8 cellular contexts compared by ENCODE assay signal in genomic region chr1:206684003-206684402, GRCh38. TPM values are rescaled to one million over a fixed set of nuclear protein-coding genes. Genes with fewer than 3 reads are reported as not detected.
DNase-seq lines count a peak whose midpoint lies in the region; ATAC-seq and TF ChIP-seq lines count a peak whose summit lies in the region.

No MANE protein-coding gene starts in this region.

- no peak overlapping the region; a peak in 1 of 4 replicates for H4K8ac ChIP-seq in IMR-90 (ENCODE audit: low read depth in 2 of 2, low read length in 2 of 2)
- H4K8ac ChIP-seq in trophoblast cell (ENCODE audit: low read depth, low read length): no peak overlapping the region

- peaks cover 34% of the 10 kb centered on the region for H4K20me1 ChIP-seq in IMR-90 (ENCODE audit: insufficient read depth, low read length)

- H3K79me1 ChIP-seq in IMR-90 (ENCODE audit: low read depth in 1 of 2, low read length in 2 of 2) (peaks cover 0 to 28% of the 10 kb centered on the region in 2 experiments; a peak in 2 of 4 replicates), trophoblast cell (ENCODE audit: low read length) (peaks cover 6% of the 10 kb centered on the region)

- H3K18ac ChIP-seq in IMR-90 (ENCODE audit: low read depth, low read length) (no peak overlapping the region), trophoblast cell (ENCODE audit: low read length) (no peak overlapping the region)

- no peak overlapping the region for H2BK20ac ChIP-seq in IMR-90 (ENCODE audit: low read depth, low read length)

- H2AK5ac ChIP-seq in IMR-90 (ENCODE audit: low read depth, low read length) (peak overlapping the region; percentile 40; the same call in 1 of the 2 replicates), trophoblast cell (ENCODE audit: low read length) (no peak overlapping the region)

- WGBS in IMR-90 (ENCODE audit: extremely low coverage in 2 of 2, insufficient read length in 1 of 2), 2 experiments: no CpG with 5 or more reads among the region's 8 CpGs
- no CpG with 5 or more reads among the region's 8 CpGs for WGBS in trophoblast cell (ENCODE audit: extremely low coverage, insufficient coverage, insufficient read length)

- H3K27me3 Mint-ChIP-seq in natural killer cell (ENCODE audit: low read depth in 2 of 2) (no peaks in the 10 kb centered on the region), CD14-positive monocyte (ENCODE audit: low read depth in 3 of 3) (peaks cover 2 to 7% (median 2%) of the 10 kb centered on the region in 3 donors)

- no peak for DNase-seq in BJ (ENCODE audit: low read depth)
- DNase-seq in IMR-90: no peak
- DNase-seq in dorsolateral prefrontal cortex: no peak
- no peak for DNase-seq in natural killer cell
- DNase-seq in SHP77 (lab: John Stamatoyannopoulos, UW): no peak
- DNase-seq in trophoblast cell: no peak
- DNase-seq in NCI-H82 (lab: John Stamatoyannopoulos, UW): no peak
- DNase-seq in CD14-positive monocyte (ENCODE audit: low spot score): no peak

- CTCF ChIA-PET in BJ (lab: Yijun Ruan, JAX): interaction anchor here (2.7 kb wide), 1 partner anchor 20 kb away, joined by 14 read pairs; no protein-coding TSS in a partner anchor
- CTCF ChIA-PET in IMR-90 (lab: Yijun Ruan, JAX): no interaction called here

- H2BK15ac ChIP-seq in IMR-90 (ENCODE audit: low read depth, low read length): no peak overlapping the region; the same call in 2 of the 3 replicates

- peaks cover 13% of the 10 kb centered on the region for H3K4me1 ChIP-seq in IMR-90 (ENCODE audit: control insufficient read depth, insufficient read depth, low read length)
- peaks cover 6 to 15% of the 10 kb centered on the region in 2 experiments for H3K4me1 ChIP-seq in trophoblast cell (ENCODE audit: control insufficient read depth in 1 of 2, insufficient read depth in 2 of 2, low read length in 2 of 2)

- H2BK12ac ChIP-seq in trophoblast cell (ENCODE audit: low read length): no peak overlapping the region

- peaks cover 13% of the 10 kb centered on the region for H3K79me2 ChIP-seq in trophoblast cell (ENCODE audit: control insufficient read depth, insufficient read depth, low read length, poor library complexity)

- intact Hi-C loops in IMR-90 (cut with micrococcal nuclease): no loop called here
- intact Hi-C loops in dorsolateral prefrontal cortex (cut with DNase I): no loop called here
- intact Hi-C loops in natural killer cell (cut with micrococcal nuclease): loop anchor here (2.0 kb wide), 1 partner anchor 31 kb away; no protein-coding TSS in a partner anchor
- intact Hi-C loops in CD14-positive monocyte (cut with micrococcal nuclease): no loop called here

- peak overlapping the region; percentile 54 to 74 for H3K27ac Mint-ChIP-seq in natural killer cell
- peak overlapping the region in 3 of 7 donors; percentile 30 to 86 (median 41) for H3K27ac Mint-ChIP-seq in CD14-positive monocyte

- H3K56ac ChIP-seq in IMR-90 (ENCODE audit: extremely low read depth, insufficient read depth, low read length): no peak overlapping the region

- H3K27ac ChIP-seq in IMR-90 (ENCODE audit: insufficient read depth, low read length) (no peak overlapping the region), dorsolateral prefrontal cortex (peak overlapping the region in 2 of 59 donors; percentile 84 to 85), trophoblast cell (ENCODE audit: low read depth, low read length) (no peak overlapping the region)

- no peak overlapping the region for H4K5ac ChIP-seq in IMR-90 (ENCODE audit: low read depth, low read length)

- H3K14ac ChIP-seq in IMR-90 (replicated peaks; ENCODE audit: low read depth, low read length): no peak overlapping the region
- H3K14ac ChIP-seq in trophoblast cell (ENCODE audit: low read length): no peak overlapping the region

- no peak for TF ChIP-seq POLR2A in IMR-90 (IDR thresholded peaks at IDR 0.05; ENCODE audit: low read depth, low read length)

- H3K36me3 ChIP-seq in BJ (ENCODE audit: control insufficient read depth, insufficient read depth, low read length) (no peaks in the 10 kb centered on the region), IMR-90 (ENCODE audit: control insufficient read depth, insufficient read depth, low read length) (no peaks in the 10 kb centered on the region), trophoblast cell (ENCODE audit: control insufficient read depth in 1 of 2, insufficient read depth in 2 of 2, low read length in 2 of 2) (no peaks in the 10 kb centered on the region)

- peak overlapping the region; percentile 70; the same call in 1 of the 2 replicates for H3K23ac ChIP-seq in IMR-90 (ENCODE audit: low read depth, low read length)
- no peak overlapping the region for H3K23ac ChIP-seq in trophoblast cell (ENCODE audit: low read length)

- in situ Hi-C loops in IMR-90 (cut with MboI; ENCODE audit: low sequenced_read_pairs): no loop called here

- H3K9me3 Mint-ChIP-seq in natural killer cell (no peaks in the 10 kb centered on the region), CD14-positive monocyte (peaks cover 0 to 2% (median 0%) of the 10 kb centered on the region in 7 donors)

- ATAC-seq in IMR-90 (ENCODE audit: low read depth) (no peak), natural killer cell (no peak)

- dilution Hi-C loops in IMR-90 (cut with HindIII; ENCODE audit: low sequenced_read_pairs, unreplicated experiment): no loop called here

- H3K9ac ChIP-seq in IMR-90 (ENCODE audit: low read depth, low read length) (no peak overlapping the region), trophoblast cell (ENCODE audit: low read length) (no peak overlapping the region)

- H3K4me3 ChIP-seq in BJ (ENCODE audit: low read depth, low read length) (peak overlapping the region; percentile 81; the same call in 1 of the 2 replicates), IMR-90 (ENCODE audit: insufficient read depth, low read depth, low read length) (peak overlapping the region; percentile 96; the same call in 1 of the 2 replicates), dorsolateral prefrontal cortex (peak overlapping the region; percentile 29 to 84 (median 74)), trophoblast cell (ENCODE audit: low read depth, low read length) (no peak overlapping the region)

- H4K91ac ChIP-seq in IMR-90 (ENCODE audit: insufficient read depth, low read depth, low read length) (no peak overlapping the region), trophoblast cell (ENCODE audit: low read depth, low read length) (no peak overlapping the region)

- H3K36me3 Mint-ChIP-seq in natural killer cell (no peaks in the 10 kb centered on the region), CD14-positive monocyte (peaks cover 8 to 13% of the 10 kb centered on the region in 2 donors)

- H2BK5ac ChIP-seq in IMR-90 (ENCODE audit: low read depth, low read length, poor library complexity, severe bottlenecking) (no peak overlapping the region), trophoblast cell (ENCODE audit: low read depth, low read length, poor library complexity) (no peak overlapping the region)

- no peak for TF ChIP-seq CTCF in BJ (IDR thresholded peaks at IDR 0.05; ENCODE audit: insufficient read depth, low read depth, low read length)
- no peak for TF ChIP-seq CTCF in IMR-90 (conservative IDR thresholded peaks at IDR 0.05; ENCODE audit: low read depth, low read length)
- TF ChIP-seq CTCF in dorsolateral prefrontal cortex (IDR thresholded peaks at IDR 0.05 in 54 of 56, conservative IDR thresholded peaks at IDR 0.05 in 2 of 56; ENCODE audit: low read depth in 1 of 56, partially characterized antibody in 56 of 56): no peak
- no peak for TF ChIP-seq CTCF in natural killer cell (IDR thresholded peaks at IDR 0.05)
- no peak for TF ChIP-seq CTCF in CD14-positive monocyte (IDR thresholded peaks at IDR 0.05)

- POLR2A ChIA-PET in BJ (lab: Charles Lee): interaction anchor here (1.0 kb wide), 1 partner anchor 21 kb away, joined by 3 read pairs; no protein-coding TSS in a partner anchor
- POLR2A ChIA-PET in IMR-90 (lab: Charles Lee; ENCODE audit: unreplicated experiment): interaction anchor here (0.6 kb wide), 1 partner anchor 500 kb away, joined by 5 read pairs; no protein-coding TSS in a partner anchor

- TF ChIP-seq RAD21 in IMR-90 (IDR thresholded peaks at IDR 0.05; ENCODE audit: low read length): no peak

- H3K27me3 ChIP-seq in BJ (ENCODE audit: control insufficient read depth, insufficient read depth, low read length) (peaks cover 2% of the 10 kb centered on the region; the same call in 1 of the 2 replicates), IMR-90 (ENCODE audit: control insufficient read depth, insufficient read depth, low read length) (no peaks in the 10 kb centered on the region; the same call in 1 of the 2 replicates), dorsolateral prefrontal cortex (peaks cover 0 to 6% (median 0%) of the 10 kb centered on the region in 45 donors), trophoblast cell (ENCODE audit: insufficient read depth, low read length) (peaks cover 4% of the 10 kb centered on the region)

- no peak overlapping the region for H2BK120ac ChIP-seq in IMR-90 (ENCODE audit: low read depth, low read length)
- no peak overlapping the region for H2BK120ac ChIP-seq in trophoblast cell (ENCODE audit: insufficient read depth, low read length, poor library complexity)

- H3K4me3 Mint-ChIP-seq in natural killer cell (peak overlapping the region; percentile 80), CD14-positive monocyte (peak overlapping the region in 1 of 2 donors; percentile 83)

- H3K4me1 Mint-ChIP-seq in natural killer cell (peaks cover 27 to 43% of the 10 kb centered on the region in 2 donors), CD14-positive monocyte (peaks cover 58% of the 10 kb centered on the region)

- H3K4me2 ChIP-seq in IMR-90 (ENCODE audit: low read depth, low read length): no peak overlapping the region; the same call in 1 of the 2 replicates
- H3K4me2 ChIP-seq in trophoblast cell (ENCODE audit: low read length): no peak overlapping the region

- peaks cover 12% of the 10 kb centered on the region; the same call in 1 of the 2 replicates for H3K9me1 ChIP-seq in IMR-90 (ENCODE audit: insufficient read depth, low read length)

- H3K9me3 ChIP-seq in IMR-90 (ENCODE audit: control insufficient read depth, insufficient read depth, low read length): no peaks in the 10 kb centered on the region
- H3K9me3 ChIP-seq in trophoblast cell (ENCODE audit: insufficient read depth, low read depth, low read length): no peaks in the 10 kb centered on the region

- no peak overlapping the region for H4K12ac ChIP-seq in trophoblast cell (ENCODE audit: low read depth, low read length)

- H2AK9ac ChIP-seq in IMR-90 (replicated peaks; ENCODE audit: low read depth, low read length, poor library complexity): no peak overlapping the region

- no TSS peak for BruUV-seq in IMR-90 (replicated peaks; lab: Mats Ljungman, UMichigan)

- no peak overlapping the region for H3K4ac ChIP-seq in IMR-90 (ENCODE audit: low read depth, low read length)
- H3K4ac ChIP-seq in trophoblast cell (ENCODE audit: low read depth, low read length): no peak overlapping the region

- H2AFZ ChIP-seq in IMR-90 (replicated peaks; ENCODE audit: low read length, poor library complexity) (no peak overlapping the region), trophoblast cell (ENCODE audit: insufficient read depth, low read length, poor library complexity) (no peak overlapping the region)

RNA-seq across cellular contexts. Expression of gene MAPKAPK2, which starts 0.7 kb away (rescaled TPM):
- polyA plus RNA-seq in BJ (2011; rRNA removed): 65.6 and 80.1 TPM in 2 replicates
- 54.4 and 63.8 TPM in 2 replicates for polyA minus RNA-seq in BJ (2011; rRNA and poly(A)+ RNA removed)
- 50.8 and 56.5 TPM in 2 replicates for total RNA-seq in IMR-90 (2012; rRNA removed)
- 60.7 and 66.4 TPM in 2 replicates for polyA plus RNA-seq in IMR-90 (2012; rRNA removed)
- 42.3 and 56.1 TPM in 2 replicates for polyA plus RNA-seq in IMR-90 (2012; cell fraction: cytosol; rRNA removed)
- 86.1 and 91.5 TPM in 2 replicates for polyA plus RNA-seq in IMR-90 (2012; cell fraction: nucleus; rRNA removed; ENCODE audit: low replicate concordance)
- 10 to 100 TPM; 15.8 to 65.6 (median 28.3) TPM for total RNA-seq in dorsolateral prefrontal cortex
- total RNA-seq in natural killer cell: 100 to 1,000 TPM; 137 to 197 (median 178) TPM
- polyA plus RNA-seq in trophoblast cell (2013): 41.7 and 41.9 TPM in 2 replicates
- polyA plus RNA-seq in CD14-positive monocyte: 1 to 10 TPM; 1.6 to 2.2 TPM

RNA-seq across cellular contexts. Expression of gene DYRK3, which starts 48.7 kb away (rescaled TPM):
- polyA plus RNA-seq in BJ (2011; rRNA removed) (7.4 and 10.8 TPM in 2 replicates), IMR-90 (2012; rRNA removed) (4.6 and 5.5 TPM in 2 replicates), CD14-positive monocyte (not detected)
- 7.1 and 8.2 TPM in 2 replicates for polyA minus RNA-seq in BJ (2011; rRNA and poly(A)+ RNA removed)
- total RNA-seq in IMR-90 (2012; rRNA removed) (21.1 and 22.0 TPM in 2 replicates), dorsolateral prefrontal cortex (10 to 100 TPM in 3 of 120 experiments, 1 to 10 TPM in 117; 2.4 to 12.2 (median 5.3) TPM), natural killer cell (under 1 TPM; 0.16 to 0.66 (median 0.43) TPM)
- 2.2 and 3.2 TPM in 2 replicates for polyA plus RNA-seq in IMR-90 (2012; cell fraction: cytosol; rRNA removed)
- 2.4 and 9.7 TPM in 2 replicates for polyA plus RNA-seq in IMR-90 (2012; cell fraction: nucleus; rRNA removed; ENCODE audit: low replicate concordance)
- polyA plus RNA-seq in trophoblast cell (2013): 0.15 and 0.19 TPM in 2 replicates
